ENCODE assay signal across 13 cellular contexts in genomic region chr12:11702959-11703358, GRCh38. TPM values are rescaled to one million over a fixed set of nuclear protein-coding genes. Genes with fewer than 3 reads are reported as not detected.
DNase-seq lines count a peak whose midpoint lies in the region; ATAC-seq, FAIRE-seq and TF ChIP-seq lines count a peak whose summit lies in the region.
"Had no signal": no experiment of that assay in that cellular context is flagged by ENCODE, and none has a peak within 500 bp of the region (broad histone marks: within the 10 kb centered on the region; RNA-seq: fewer than 3 reads in every experiment).

No MANE protein-coding gene starts in this region.

- no peak overlapping the region for H3K27ac ChIP-seq in A549

- no peak for TF ChIP-seq EP300 in A549 (IDR thresholded peaks at IDR 0.05)

- no peak for TF ChIP-seq POLR2A in A549 (IDR thresholded peaks at IDR 0.05; ENCODE audit: low read length)

- ATAC-seq in A549 (no peak), GM18511 (IDR thresholded peaks at IDR 0.05; ENCODE audit: unreplicated experiment) (peak; percentile 65), HG02938 (IDR thresholded peaks at IDR 0.05; ENCODE audit: unreplicated experiment) (peak; percentile 60), mucosa of descending colon (no peak)
- ATAC-seq: heart left ventricle, left colon, PC-3 had no signal

- TF ChIP-seq CTCF in A549 (IDR thresholded peaks at IDR 0.05) (no peak), mucosa of descending colon (IDR thresholded peaks at IDR 0.05) (no peak)

- DNase-seq in A549 (ENCODE audit: low read depth in 1 of 2, low spot score in 1 of 2) (no peak), NOMO-1 treated with DMSO at 0.1 percent for 48 hours (lab: John Stamatoyannopoulos, UW; ENCODE audit: unreplicated experiment) (no peak), DMS 273 treated with DMSO at 0.1 percent for 48 hours (lab: John Stamatoyannopoulos, UW) (no peak), mucosa of descending colon (no peak), GDM1 (lab: John Stamatoyannopoulos, UW) (no peak)
- DNase-seq in activated naive CD4-positive, alpha-beta T cell treated with anti-CD3 and anti-CD28 coated beads, Interleukin-2, amount 50 U/mL, for 16 hours, result peak; percentile 16
- DNase-seq: EL, heart left ventricle, left colon, PC-3, T-helper 9 cell had no signal

- no peak overlapping the region for H3K4me2 ChIP-seq in A549

- POLR2A ChIA-PET in A549 (lab: Yijun Ruan, JAX), result no interaction called here

- H3K4me1 ChIP-seq in A549 (peaks cover 13% of the 10 kb centered on the region), mucosa of descending colon (ENCODE audit: low read depth) (peaks cover 21% of the 10 kb centered on the region)

- CTCF ChIA-PET in A549 (lab: Yijun Ruan, JAX), result no interaction called here

- intact Hi-C loops in mucosa of descending colon (cut with DNase I, micrococcal nuclease), result no loop called here

- H3K36me3 ChIP-seq in mucosa of descending colon (ENCODE audit: low read depth), result no peaks in the 10 kb centered on the region

- WGBS in A549 (ENCODE audit: missing lambda C conversion rate), result 88% methylated on average over 5 of the region's 5 CpGs

- FAIRE-seq in A549 (lab: Jason Lieb, UNC), result peak; percentile 51

- H3K9me3 ChIP-seq in A549, result no peaks in the 10 kb centered on the region
- no peaks in the 10 kb centered on the region for H3K9me3 ChIP-seq in mucosa of descending colon
- H3K9me3 ChIP-seq: heart left ventricle had no signal

- H3K4me3 ChIP-seq in A549 (no peak overlapping the region), mucosa of descending colon (no peak overlapping the region)
- H3K4me3 ChIP-seq: heart left ventricle had no signal

- no peak for TF ChIP-seq RAD21 in A549 (conservative IDR thresholded peaks at IDR 0.05 in 1 of 2, IDR thresholded peaks at IDR 0.05 in 1 of 2)

TF ChIP-seq in A549, 52 proteins besides CTCF, POLR2A, EP300 and RAD21:
- TF ChIP-seq HDAC2 (IDR thresholded peaks at IDR 0.05) (no peak), PBX3 (IDR thresholded peaks at IDR 0.05) (no peak), SREBF2 (IDR thresholded peaks at IDR 0.05) (no peak)

RNA-seq across cellular contexts. Expression of gene ETV6, which starts 53.5 kb away (rescaled TPM):
- polyA plus RNA-seq in A549 (2011; rRNA removed), result 7.0 and 9.9 TPM in 2 replicates
- 2.1 and 2.6 TPM in 2 replicates for polyA plus RNA-seq in A549 (2012; cell fraction: cytosol; rRNA removed)
- polyA plus RNA-seq in A549 (2012; cell fraction: nucleus; rRNA removed), result 3.5 and 5.5 TPM in 2 replicates
- 4.0 to 5.0 TPM (median 4.4 TPM) in 3 replicates for polyA plus RNA-seq in A549 (2017; fragmentation: RNase III; extraction: RNeasy Plus Mini Kit Qiagen cat#74134 plus additional on column Dnase treatment)
- 18.5 and 18.7 TPM in 2 replicates for polyA minus RNA-seq in A549 (2011; rRNA and poly(A)+ RNA removed)
- 10 to 100 TPM; 60.9 to 74.3 (median 72.8) TPM for total RNA-seq in mucosa of descending colon

Comparison
In these comparisons a context has a peak if more than half of its experiments do, and no peak if none do; other contexts are left out.
1. ATAC-seq: peak in GM18511 (single experiment) and HG02938 (single experiment); none in A549 (0 of 2) and mucosa of descending colon (single experiment).